26 cellular contexts compared by ENCODE assay signal in the genomic region with DNA sequence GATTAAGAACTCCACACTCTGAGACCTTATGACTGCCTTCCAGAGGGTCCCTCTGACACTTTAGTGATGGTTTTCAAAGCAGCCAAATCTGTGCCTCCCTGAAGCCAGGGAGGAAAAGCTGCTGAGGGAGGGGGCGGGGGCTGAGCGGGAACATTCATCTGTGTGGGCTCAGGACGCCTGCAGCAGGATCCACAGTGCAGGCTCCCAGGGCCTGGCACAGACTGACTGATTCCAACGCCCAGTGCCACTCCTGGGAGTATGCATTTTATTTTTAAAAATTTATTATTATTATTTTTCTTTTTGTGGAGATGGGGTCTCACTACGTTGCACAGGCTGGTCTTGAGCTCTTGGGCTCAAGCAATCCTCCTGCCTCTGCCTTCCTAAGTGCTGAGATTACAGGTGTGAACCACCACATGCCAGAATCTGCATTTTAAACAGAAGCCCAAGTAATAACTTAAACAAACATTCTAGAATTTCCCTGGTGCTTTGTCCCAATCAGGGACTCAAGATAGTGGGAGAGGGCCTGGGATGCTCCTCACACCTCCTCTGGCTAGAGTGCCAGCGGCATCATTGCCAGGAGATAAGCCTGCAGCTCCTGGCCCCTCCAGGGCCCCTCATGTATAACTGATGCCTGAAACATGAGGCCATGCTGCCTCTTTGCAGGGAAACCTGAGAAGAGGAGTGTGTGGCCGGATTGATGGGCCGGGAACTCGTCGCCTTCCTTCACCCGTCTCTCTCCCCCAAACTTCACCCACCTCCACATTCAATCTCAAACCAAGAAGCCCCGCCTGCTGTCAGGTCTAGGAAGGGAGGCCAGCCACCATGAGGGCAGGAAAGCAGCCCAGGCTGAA. TPM values are rescaled to one million over a fixed set of nuclear protein-coding genes. Genes with fewer than 3 reads are reported as not detected.
"Had no signal": no experiment of that assay in that cellular context is flagged by ENCODE, and none has a peak within 500 bp of the region (broad histone marks: within the 10 kb centered on the region; RNA-seq: fewer than 3 reads in every experiment).

No MANE protein-coding gene starts in this region.

- H3K4me3 Mint-ChIP-seq: activated CD4-positive, alpha-beta memory T cell treated with anti-CD3 and anti-CD28 coated beads, Interleukin-2, amount 10 ng/mL, durations not matched to agents 7 days and 5 days; activated CD8-positive, alpha-beta memory T cell treated with anti-CD3 and anti-CD28 coated beads, Interleukin-2, amount 10 ng/mL, durations not matched to agents 7 days and 5 days; activated T-helper 17 cell treated with anti-CD3 and anti-CD28 coated beads, Interleukin-2, amount 50 U/mL, for 72 hours; central memory CD8-positive, alpha-beta T cell; nephron had no signal

- FAIRE-seq: frontal cortex, islet of Langerhans had no signal

- H3K9me3 ChIP-seq: ascending aorta, colonic mucosa, heart left ventricle, lower lobe of right lung, tibial nerve, uterus had no signal

- DNase-seq: activated CD4-positive, alpha-beta memory T cell treated with anti-CD3 and anti-CD28 coated beads, Interleukin-2, amount 10 ng/mL, durations not matched to agents 7 days and 5 days; activated CD8-positive, alpha-beta memory T cell treated with anti-CD3 and anti-CD28 coated beads, Interleukin-2, amount 10 ng/mL, durations not matched to agents 7 days and 5 days; activated naive CD4-positive, alpha-beta T cell treated with Interleukin-2 at 50 U/mL for 16 hours; activated T-cell treated with anti-CD3 and anti-CD28 coated beads, Interleukin-2, amount 50 U/mL, for 1 hour; colonic mucosa; heart left ventricle; left colon; lower lobe of right lung; midbrain; right cardiac atrium; stimulated activated naive CD8-positive, alpha-beta T cell treated with anti-CD3 and anti-CD28 coated beads, Interleukin-15, Interleukin-2, amounts not matched to agents 100 U/mL and 50 U/mL, for 24 hours; substantia nigra; SW 1271; uterus; WERI-Rb-1 had no signal

- H3K27ac ChIP-seq: ascending aorta, colonic mucosa, heart left ventricle, lower lobe of right lung, skin epidermis, tibial nerve, uterus, WERI-Rb-1 had no signal

- H3K4me1 Mint-ChIP-seq: activated CD4-positive, alpha-beta memory T cell treated with anti-CD3 and anti-CD28 coated beads, Interleukin-2, amount 10 ng/mL, durations not matched to agents 7 days and 5 days; activated CD8-positive, alpha-beta memory T cell treated with anti-CD3 and anti-CD28 coated beads, Interleukin-2, amount 10 ng/mL, durations not matched to agents 7 days and 5 days; activated T-helper 17 cell treated with anti-CD3 and anti-CD28 coated beads, Interleukin-2, amount 50 U/mL, for 72 hours; central memory CD8-positive, alpha-beta T cell had no signal

- H3K27ac Mint-ChIP-seq: activated CD4-positive, alpha-beta memory T cell treated with anti-CD3 and anti-CD28 coated beads, Interleukin-2, amount 10 ng/mL, durations not matched to agents 7 days and 5 days; activated CD8-positive, alpha-beta memory T cell treated with anti-CD3 and anti-CD28 coated beads, Interleukin-2, amount 10 ng/mL, durations not matched to agents 7 days and 5 days; activated T-helper 17 cell treated with anti-CD3 and anti-CD28 coated beads, Interleukin-2, amount 50 U/mL, for 72 hours; progenitor cell of endocrine pancreas had no signal

- H3K4me3 ChIP-seq: ascending aorta, colonic mucosa, heart left ventricle, lower lobe of right lung, skin epidermis, tibial nerve, uterus had no signal

- H3K4me1 ChIP-seq: ascending aorta, colonic mucosa, heart left ventricle, lower lobe of right lung, uterus had no signal

- H3K36me3 ChIP-seq: ascending aorta, colonic mucosa, heart left ventricle, lower lobe of right lung, tibial nerve, uterus, WERI-Rb-1 had no signal

- H3K36me3 Mint-ChIP-seq: activated CD8-positive, alpha-beta memory T cell treated with anti-CD3 and anti-CD28 coated beads, Interleukin-2, amount 10 ng/mL, durations not matched to agents 7 days and 5 days had no signal

- ATAC-seq: activated CD8-positive, alpha-beta memory T cell treated with anti-CD3 and anti-CD28 coated beads, Interleukin-2, amount 10 ng/mL, durations not matched to agents 7 days and 5 days; activated T-helper 17 cell treated with anti-CD3 and anti-CD28 coated beads, Interleukin-2, amount 50 U/mL, for 72 hours; heart left ventricle; left colon; lower lobe of right lung; right cardiac atrium; stimulated activated naive CD8-positive, alpha-beta T cell treated with anti-CD3 and anti-CD28 coated beads, Interleukin-15, Interleukin-2, amounts not matched to agents 100 U/mL and 50 U/mL, for 24 hours had no signal

- H3K9me3 Mint-ChIP-seq: activated CD4-positive, alpha-beta memory T cell treated with anti-CD3 and anti-CD28 coated beads, Interleukin-2, amount 10 ng/mL, durations not matched to agents 7 days and 5 days; activated T-helper 17 cell treated with anti-CD3 and anti-CD28 coated beads, Interleukin-2, amount 50 U/mL, for 72 hours; central memory CD8-positive, alpha-beta T cell; nephron had no signal

- H3K27me3 ChIP-seq: ascending aorta, colonic mucosa, uterus had no signal

RNA-seq across cellular contexts. Expression of a gene that starts 0.4 kb away (rescaled TPM):
- total RNA-seq: activated CD4-positive, alpha-beta memory T cell treated with anti-CD3 and anti-CD28 coated beads, Interleukin-2, amount 10 ng/mL, durations not matched to agents 7 days and 5 days; activated CD8-positive, alpha-beta memory T cell treated with anti-CD3 and anti-CD28 coated beads, Interleukin-2, amount 10 ng/mL, durations not matched to agents 7 days and 5 days; activated T-helper 17 cell treated with anti-CD3 and anti-CD28 coated beads, Interleukin-2, amount 50 U/mL, for 72 hours; ascending aorta; heart left ventricle; left colon; progenitor cell of endocrine pancreas; right cardiac atrium; T-helper 2 cell treated with Interferon-gamma antibody and Interleukin-4, amounts not matched to agents 100 ng/mL and 5 ng/mL, for 36 hours; uterus had no signal
- polyA plus RNA-seq: esophagus, heart left ventricle, right cardiac atrium had no signal
